In the genomic region with DNA sequence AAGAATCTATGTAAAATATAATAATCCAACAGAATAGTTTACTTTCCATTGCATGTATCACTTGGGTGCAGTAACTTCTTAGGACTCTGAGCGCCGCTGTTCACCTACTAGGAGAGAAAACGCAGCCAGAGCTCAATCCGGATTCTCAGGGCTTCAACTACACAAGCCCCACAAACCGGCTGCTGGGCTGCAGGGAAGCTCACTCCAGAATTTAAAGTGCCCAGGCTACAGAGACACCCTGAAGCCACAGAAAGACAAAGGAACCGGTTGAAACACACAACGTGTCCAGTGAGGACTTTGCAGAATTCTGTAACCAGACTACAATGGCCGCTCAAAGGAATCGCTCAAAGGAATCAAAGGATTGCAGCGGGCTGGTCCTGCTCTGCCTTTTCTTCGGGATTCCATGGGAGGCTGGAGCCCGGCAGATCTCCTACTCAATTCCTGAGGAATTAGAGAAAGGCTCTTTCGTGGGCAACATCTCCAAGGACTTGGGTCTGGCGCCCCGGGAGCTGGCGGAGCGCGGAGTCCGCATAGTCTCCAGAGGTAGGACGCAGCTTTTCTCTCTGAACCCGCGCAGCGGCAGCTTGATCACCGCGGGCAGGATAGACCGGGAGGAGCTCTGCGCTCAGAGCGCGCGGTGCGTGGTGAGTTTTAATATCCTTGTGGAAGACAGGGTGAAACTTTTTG, we compare ENCODE assay signal across 1 cellular context.
TF ChIP-seq lines count a peak whose summit lies in the region.

A gene (plus strand): TSS at position 135 of the 687 bp plus-strand sequence. CDS start 189 bp downstream, at position 324.

TF ChIP-seq in GM23338, 12 proteins besides CTCF, POLR2A, EP300 and RAD21 (continued from another document):
- TF ChIP-seq, protein P1, sequence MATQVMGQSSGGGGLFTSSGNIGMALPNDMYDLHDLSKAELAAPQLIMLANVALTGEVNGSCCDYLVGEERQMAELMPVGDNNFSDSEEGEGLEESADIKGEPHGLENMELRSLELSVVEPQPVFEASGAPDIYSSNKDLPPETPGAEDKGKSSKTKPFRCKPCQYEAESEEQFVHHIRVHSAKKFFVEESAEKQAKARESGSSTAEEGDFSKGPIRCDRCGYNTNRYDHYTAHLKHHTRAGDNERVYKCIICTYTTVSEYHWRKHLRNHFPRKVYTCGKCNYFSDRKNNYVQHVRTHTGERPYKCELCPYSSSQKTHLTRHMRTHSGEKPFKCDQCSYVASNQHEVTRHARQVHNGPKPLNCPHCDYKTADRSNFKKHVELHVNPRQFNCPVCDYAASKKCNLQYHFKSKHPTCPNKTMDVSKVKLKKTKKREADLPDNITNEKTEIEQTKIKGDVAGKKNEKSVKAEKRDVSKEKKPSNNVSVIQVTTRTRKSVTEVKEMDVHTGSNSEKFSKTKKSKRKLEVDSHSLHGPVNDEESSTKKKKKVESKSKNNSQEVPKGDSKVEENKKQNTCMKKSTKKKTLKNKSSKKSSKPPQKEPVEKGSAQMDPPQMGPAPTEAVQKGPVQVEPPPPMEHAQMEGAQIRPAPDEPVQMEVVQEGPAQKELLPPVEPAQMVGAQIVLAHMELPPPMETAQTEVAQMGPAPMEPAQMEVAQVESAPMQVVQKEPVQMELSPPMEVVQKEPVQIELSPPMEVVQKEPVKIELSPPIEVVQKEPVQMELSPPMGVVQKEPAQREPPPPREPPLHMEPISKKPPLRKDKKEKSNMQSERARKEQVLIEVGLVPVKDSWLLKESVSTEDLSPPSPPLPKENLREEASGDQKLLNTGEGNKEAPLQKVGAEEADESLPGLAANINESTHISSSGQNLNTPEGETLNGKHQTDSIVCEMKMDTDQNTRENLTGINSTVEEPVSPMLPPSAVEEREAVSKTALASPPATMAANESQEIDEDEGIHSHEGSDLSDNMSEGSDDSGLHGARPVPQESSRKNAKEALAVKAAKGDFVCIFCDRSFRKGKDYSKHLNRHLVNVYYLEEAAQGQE (IDR thresholded peaks at IDR 0.05; ENCODE audit: unreplicated experiment): no peak
- TF ChIP-seq JUNB (IDR thresholded peaks at IDR 0.05; ENCODE audit: unreplicated experiment): no peak
- TF ChIP-seq EZH2phosphoT487 (IDR thresholded peaks at IDR 0.05; ENCODE audit: unreplicated experiment): no peak
- TF ChIP-seq POLR2AphosphoS5 (IDR thresholded peaks at IDR 0.05; ENCODE audit: low read depth): no peak
- TF ChIP-seq, protein P2, sequence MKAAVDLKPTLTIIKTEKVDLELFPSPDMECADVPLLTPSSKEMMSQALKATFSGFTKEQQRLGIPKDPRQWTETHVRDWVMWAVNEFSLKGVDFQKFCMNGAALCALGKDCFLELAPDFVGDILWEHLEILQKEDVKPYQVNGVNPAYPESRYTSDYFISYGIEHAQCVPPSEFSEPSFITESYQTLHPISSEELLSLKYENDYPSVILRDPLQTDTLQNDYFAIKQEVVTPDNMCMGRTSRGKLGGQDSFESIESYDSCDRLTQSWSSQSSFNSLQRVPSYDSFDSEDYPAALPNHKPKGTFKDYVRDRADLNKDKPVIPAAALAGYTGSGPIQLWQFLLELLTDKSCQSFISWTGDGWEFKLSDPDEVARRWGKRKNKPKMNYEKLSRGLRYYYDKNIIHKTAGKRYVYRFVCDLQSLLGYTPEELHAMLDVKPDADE (IDR thresholded peaks at IDR 0.05): no peak
- TF ChIP-seq, protein P3, sequence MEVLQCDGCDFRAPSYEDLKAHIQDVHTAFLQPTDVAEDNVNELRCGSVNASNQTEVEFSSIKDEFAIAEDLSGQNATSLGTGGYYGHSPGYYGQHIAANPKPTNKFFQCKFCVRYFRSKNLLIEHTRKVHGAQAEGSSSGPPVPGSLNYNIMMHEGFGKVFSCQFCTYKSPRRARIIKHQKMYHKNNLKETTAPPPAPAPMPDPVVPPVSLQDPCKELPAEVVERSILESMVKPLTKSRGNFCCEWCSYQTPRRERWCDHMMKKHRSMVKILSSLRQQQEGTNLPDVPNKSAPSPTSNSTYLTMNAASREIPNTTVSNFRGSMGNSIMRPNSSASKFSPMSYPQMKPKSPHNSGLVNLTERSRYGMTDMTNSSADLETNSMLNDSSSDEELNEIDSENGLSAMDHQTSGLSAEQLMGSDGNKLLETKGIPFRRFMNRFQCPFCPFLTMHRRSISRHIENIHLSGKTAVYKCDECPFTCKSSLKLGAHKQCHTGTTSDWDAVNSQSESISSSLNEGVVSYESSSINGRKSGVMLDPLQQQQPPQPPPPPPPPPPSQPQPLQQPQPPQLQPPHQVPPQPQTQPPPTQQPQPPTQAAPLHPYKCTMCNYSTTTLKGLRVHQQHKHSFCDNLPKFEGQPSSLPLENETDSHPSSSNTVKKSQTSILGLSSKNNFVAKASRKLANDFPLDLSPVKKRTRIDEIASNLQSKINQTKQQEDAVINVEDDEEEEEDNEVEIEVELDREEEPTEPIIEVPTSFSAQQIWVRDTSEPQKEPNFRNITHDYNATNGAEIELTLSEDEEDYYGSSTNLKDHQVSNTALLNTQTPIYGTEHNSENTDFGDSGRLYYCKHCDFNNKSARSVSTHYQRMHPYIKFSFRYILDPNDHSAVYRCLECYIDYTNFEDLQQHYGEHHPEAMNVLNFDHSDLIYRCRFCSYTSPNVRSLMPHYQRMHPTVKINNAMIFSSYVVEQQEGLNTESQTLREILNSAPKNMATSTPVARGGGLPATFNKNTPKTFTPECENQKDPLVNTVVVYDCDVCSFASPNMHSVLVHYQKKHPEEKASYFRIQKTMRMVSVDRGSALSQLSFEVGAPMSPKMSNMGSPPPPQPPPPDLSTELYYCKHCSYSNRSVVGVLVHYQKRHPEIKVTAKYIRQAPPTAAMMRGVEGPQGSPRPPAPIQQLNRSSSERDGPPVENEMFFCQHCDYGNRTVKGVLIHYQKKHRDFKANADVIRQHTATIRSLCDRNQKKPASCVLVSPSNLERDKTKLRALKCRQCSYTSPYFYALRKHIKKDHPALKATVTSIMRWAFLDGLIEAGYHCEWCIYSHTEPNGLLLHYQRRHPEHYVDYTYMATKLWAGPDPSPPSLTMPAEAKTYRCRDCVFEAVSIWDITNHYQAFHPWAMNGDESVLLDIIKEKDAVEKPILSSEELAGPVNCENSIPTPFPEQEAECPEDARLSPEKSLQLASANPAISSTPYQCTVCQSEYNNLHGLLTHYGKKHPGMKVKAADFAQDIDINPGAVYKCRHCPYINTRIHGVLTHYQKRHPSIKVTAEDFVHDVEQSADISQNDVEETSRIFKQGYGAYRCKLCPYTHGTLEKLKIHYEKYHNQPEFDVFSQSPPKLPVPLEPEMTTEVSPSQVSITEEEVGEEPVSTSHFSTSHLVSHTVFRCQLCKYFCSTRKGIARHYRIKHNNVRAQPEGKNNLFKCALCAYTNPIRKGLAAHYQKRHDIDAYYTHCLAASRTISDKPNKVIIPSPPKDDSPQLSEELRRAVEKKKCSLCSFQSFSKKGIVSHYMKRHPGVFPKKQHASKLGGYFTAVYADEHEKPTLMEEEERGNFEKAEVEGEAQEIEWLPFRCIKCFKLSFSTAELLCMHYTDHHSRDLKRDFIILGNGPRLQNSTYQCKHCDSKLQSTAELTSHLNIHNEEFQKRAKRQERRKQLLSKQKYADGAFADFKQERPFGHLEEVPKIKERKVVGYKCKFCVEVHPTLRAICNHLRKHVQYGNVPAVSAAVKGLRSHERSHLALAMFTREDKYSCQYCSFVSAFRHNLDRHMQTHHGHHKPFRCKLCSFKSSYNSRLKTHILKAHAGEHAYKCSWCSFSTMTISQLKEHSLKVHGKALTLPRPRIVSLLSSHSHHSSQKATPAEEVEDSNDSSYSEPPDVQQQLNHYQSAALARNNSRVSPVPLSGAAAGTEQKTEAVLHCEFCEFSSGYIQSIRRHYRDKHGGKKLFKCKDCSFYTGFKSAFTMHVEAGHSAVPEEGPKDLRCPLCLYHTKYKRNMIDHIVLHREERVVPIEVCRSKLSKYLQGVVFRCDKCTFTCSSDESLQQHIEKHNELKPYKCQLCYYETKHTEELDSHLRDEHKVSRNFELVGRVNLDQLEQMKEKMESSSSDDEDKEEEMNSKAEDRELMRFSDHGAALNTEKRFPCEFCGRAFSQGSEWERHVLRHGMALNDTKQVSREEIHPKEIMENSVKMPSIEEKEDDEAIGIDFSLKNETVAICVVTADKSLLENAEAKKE (CRISPR knock-in tag; IDR thresholded peaks at IDR 0.05): no peak
- no peak for TF ChIP-seq CREB1 (CRISPR knock-in tag; IDR thresholded peaks at IDR 0.05; ENCODE audit: low read depth)
- no peak for TF ChIP-seq STAT1 (IDR thresholded peaks at IDR 0.05; ENCODE audit: unreplicated experiment)
- no peak for TF ChIP-seq NANOG (IDR thresholded peaks at IDR 0.05; ENCODE audit: borderline replicate concordance)
- no peak for TF ChIP-seq ZNF114 (CRISPR knock-in tag; IDR thresholded peaks at IDR 0.05)
- no peak for TF ChIP-seq ZNF331 (CRISPR knock-in tag; IDR thresholded peaks at IDR 0.05; ENCODE audit: low read depth)
